ENCODE assay signal across 8 cellular contexts in the genomic region with DNA sequence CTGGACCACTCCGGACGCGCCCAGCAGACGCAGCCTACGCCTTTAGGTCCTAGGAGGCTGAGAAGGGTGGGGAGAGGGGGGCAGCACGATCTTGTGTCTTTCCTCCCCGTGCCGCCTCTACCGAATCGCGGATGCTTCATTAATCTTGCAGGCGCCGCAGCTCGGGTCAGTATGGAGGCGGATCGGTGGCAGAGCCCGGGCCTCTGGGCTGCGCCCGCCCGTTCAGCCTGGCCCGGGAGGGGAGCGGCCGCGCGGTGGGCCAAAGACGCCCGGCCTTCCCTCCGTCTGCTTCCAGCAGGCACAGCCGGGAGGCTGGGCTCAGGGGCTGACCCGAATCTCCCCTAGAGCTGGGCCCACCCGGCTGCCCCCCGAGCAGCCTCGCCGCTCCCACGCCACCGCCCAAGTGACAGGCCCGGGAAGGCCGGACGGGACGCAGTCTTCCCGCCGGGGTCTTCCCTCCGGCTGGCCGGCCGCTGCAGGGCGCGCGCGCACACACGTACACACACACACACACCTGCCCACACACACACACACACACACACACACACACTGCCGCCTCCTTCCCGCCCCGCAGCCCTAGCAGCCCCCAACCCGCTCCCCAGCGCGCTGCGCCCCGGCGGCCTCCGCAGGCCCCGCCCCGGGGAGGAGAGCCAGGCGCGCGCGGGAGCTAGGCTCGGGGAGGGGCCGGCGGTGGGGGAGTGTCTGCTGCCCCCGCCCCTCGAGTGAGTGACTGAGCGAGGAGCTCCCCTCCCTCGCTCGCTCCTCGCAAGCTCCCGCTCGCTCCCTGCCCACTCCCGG. TPM values are rescaled to one million over a fixed set of nuclear protein-coding genes. Genes with fewer than 3 reads are reported as not detected.
DNase-seq lines count a peak whose midpoint lies in the region; ATAC-seq and TF ChIP-seq lines count a peak whose summit lies in the region.

A gene with protein sequence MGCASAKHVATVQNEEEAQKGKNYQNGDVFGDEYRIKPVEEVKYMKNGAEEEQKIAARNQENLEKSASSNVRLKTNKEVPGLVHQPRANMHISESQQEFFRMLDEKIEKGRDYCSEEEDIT (plus strand): TSS at position 759 of the 798 bp plus-strand sequence. CDS start 90,481 bp downstream, outside the sequence.

- H3K4me3 ChIP-seq in KMS-11 (IDR thresholded peaks at IDR 0.05; ENCODE audit: insufficient read depth, low read depth, low read length), result peak within 1 kb of the TSS; percentile 96

- H3K4me3 Mint-ChIP-seq in neural crest cell, result peak within 1 kb of the TSS; percentile 93
- peak within 1 kb of the TSS; percentile 89 to 95 for H3K4me3 Mint-ChIP-seq in stimulated activated naive CD8-positive, alpha-beta T cell treated with anti-CD3 and anti-CD28 coated beads, Interleukin-15, amount 100 ng/mL, for 72 hours

- DNase-seq in DMS114 treated with DMSO at 0.1 percent for 48 hours (lab: John Stamatoyannopoulos, UW; ENCODE audit: unreplicated experiment) (peak; percentile 54), SHP77 (lab: John Stamatoyannopoulos, UW) (peak; percentile 78 to 82), foreskin keratinocyte (peak in 1 of 2 donors; percentile 51), neural crest cell (ENCODE audit: low read depth, low spot score) (peak; percentile 86)
- peak; percentile 70 for DNase-seq in activated naive CD4-positive, alpha-beta T cell treated with Interleukin-2 at 50 U/mL for 16 hours
- peak; percentile 69 to 71 for DNase-seq in stimulated activated naive CD8-positive, alpha-beta T cell treated with anti-CD3 and anti-CD28 coated beads, Interleukin-15, amount 100 ng/mL, for 72 hours

- peaks cover 31% of the 10 kb centered on the region for H3K4me1 ChIP-seq in KMS-11 (ENCODE audit: low read depth, poor library complexity, severe bottlenecking)
- H3K4me1 ChIP-seq in foreskin keratinocyte, result peaks cover 30% of the 10 kb centered on the region

- peak within 1 kb of the TSS; percentile 70 for H3K9ac ChIP-seq in KMS-11

- H3K36me3 ChIP-seq in KMS-11 (ENCODE audit: insufficient read depth), result no peaks in the 10 kb centered on the region

- peaks cover 4% of the 10 kb centered on the region for H3K27me3 Mint-ChIP-seq in neural crest cell (ENCODE audit: low read depth)
- H3K27me3 Mint-ChIP-seq in stimulated activated naive CD8-positive, alpha-beta T cell treated with anti-CD3 and anti-CD28 coated beads, Interleukin-15, amount 100 ng/mL, for 72 hours, result peaks cover 82% of the 10 kb centered on the region

- no peaks in the 10 kb centered on the region for H4K20me1 ChIP-seq in KMS-11 (ENCODE audit: insufficient read depth)

- peak; percentile 91 for ATAC-seq in GM21723 (IDR thresholded peaks at IDR 0.05; ENCODE audit: unreplicated experiment)
- ATAC-seq in foreskin keratinocyte, result peak; percentile 81
- ATAC-seq in stimulated activated naive CD8-positive, alpha-beta T cell treated with anti-CD3 and anti-CD28 coated beads, Interleukin-15, amount 100 ng/mL, for 72 hours, result peak; percentile 82

- no peaks in the 10 kb centered on the region for H3K9me3 Mint-ChIP-seq in neural crest cell
- H3K9me3 Mint-ChIP-seq in stimulated activated naive CD8-positive, alpha-beta T cell treated with anti-CD3 and anti-CD28 coated beads, Interleukin-15, amount 100 ng/mL, for 72 hours, result no peaks in the 10 kb centered on the region

- no peaks in the 10 kb centered on the region for H3K36me3 Mint-ChIP-seq in neural crest cell (ENCODE audit: low read depth)

- H3K27me3 ChIP-seq in KMS-11 (ENCODE audit: insufficient read depth, low read depth) (no peaks in the 10 kb centered on the region), foreskin keratinocyte (no peaks in the 10 kb centered on the region)

- H3K27ac ChIP-seq in KMS-11, result peak within 1 kb of the TSS; percentile 39
- peak within 1 kb of the TSS; percentile 78 for H3K27ac ChIP-seq in foreskin keratinocyte

- no peak for TF ChIP-seq CTCF in KMS-11 (conservative IDR thresholded peaks at IDR 0.05; ENCODE audit: low read depth, low read length)
- TF ChIP-seq CTCF in foreskin keratinocyte (conservative IDR thresholded peaks at IDR 0.05), result no peak
- TF ChIP-seq CTCF in neural crest cell (conservative IDR thresholded peaks at IDR 0.05), result no peak

- H2AFZ ChIP-seq in KMS-11 (ENCODE audit: low read depth), result peak within 1 kb of the TSS; percentile 91

- peaks cover 39% of the 10 kb centered on the region for H3K79me2 ChIP-seq in KMS-11 (ENCODE audit: insufficient read depth, low read depth)

- peak within 1 kb of the TSS; percentile 82 for H3K4me2 ChIP-seq in KMS-11

- peak within 1 kb of the TSS; percentile 96 for H3K27ac Mint-ChIP-seq in neural crest cell (ENCODE audit: unreplicated experiment)
- peak within 1 kb of the TSS in 1 of 2 donors; percentile 81 for H3K27ac Mint-ChIP-seq in stimulated activated naive CD8-positive, alpha-beta T cell treated with anti-CD3 and anti-CD28 coated beads, Interleukin-15, amount 100 ng/mL, for 72 hours

- peaks cover 61% of the 10 kb centered on the region for H3K4me1 Mint-ChIP-seq in neural crest cell
- H3K4me1 Mint-ChIP-seq in stimulated activated naive CD8-positive, alpha-beta T cell treated with anti-CD3 and anti-CD28 coated beads, Interleukin-15, amount 100 ng/mL, for 72 hours, result peaks cover 28% of the 10 kb centered on the region

RNA-seq across cellular contexts. Expression of the gene that starts here (rescaled TPM):
- total RNA-seq in foreskin keratinocyte, result 37.7 and 40.3 TPM in 2 replicates
- 36.6 and 41.1 TPM in 2 replicates for polyA plus RNA-seq in foreskin keratinocyte
- total RNA-seq in neural crest cell, result 29.8 and 32.5 TPM in 2 replicates
